Comparison of ENCODE assay signal across 10 cellular contexts in the genomic region with DNA sequence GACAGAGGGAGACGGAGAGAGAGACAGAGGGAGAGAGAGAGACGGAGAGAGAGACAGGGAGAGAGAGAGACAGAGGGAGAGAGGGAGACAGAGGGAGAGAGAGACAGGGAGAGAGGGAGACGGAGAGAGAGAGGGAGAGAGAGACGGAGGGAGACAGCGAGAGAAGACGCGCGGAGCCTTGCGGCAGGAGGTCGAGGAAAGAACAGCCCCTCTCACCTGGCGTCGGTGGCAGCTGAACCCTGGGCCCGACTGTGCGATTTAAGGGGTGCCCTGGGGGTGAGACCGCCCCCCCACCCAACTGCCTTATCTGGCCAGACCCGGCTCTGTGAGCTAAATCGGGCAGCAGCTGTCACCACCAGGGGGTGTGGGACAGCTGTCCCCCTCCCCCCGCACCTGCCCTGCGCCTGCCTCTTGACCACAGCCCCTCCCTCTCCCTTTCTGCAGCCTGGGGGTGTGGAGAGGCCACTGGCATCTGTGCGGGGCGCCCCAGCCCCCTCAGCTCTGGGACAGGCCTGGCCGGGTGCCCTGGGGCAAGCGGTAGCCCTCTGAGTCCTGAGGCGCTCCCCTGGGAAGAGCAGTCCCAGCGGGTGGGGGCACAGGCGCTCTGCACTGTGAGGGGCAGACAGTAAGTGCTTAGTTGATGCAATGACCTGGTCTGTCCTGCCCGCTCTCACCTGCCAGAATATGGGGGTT. TPM values are rescaled to one million over a fixed set of nuclear protein-coding genes. Genes with fewer than 3 reads are reported as not detected.
DNase-seq lines count a peak whose midpoint lies in the region; ATAC-seq and TF ChIP-seq lines count a peak whose summit lies in the region.
"Had no signal": no experiment of that assay in that cellular context is flagged by ENCODE, and none has a peak within 500 bp of the region (broad histone marks: within the 10 kb centered on the region; RNA-seq: fewer than 3 reads in every experiment).

No MANE protein-coding gene starts in this region.

- H3K36me3 ChIP-seq in Karpas-422 (ENCODE audit: insufficient read depth, low read length) (no peaks in the 10 kb centered on the region), neural cell (ENCODE audit: insufficient read depth, low read length) (no peaks in the 10 kb centered on the region), sigmoid colon (no peaks in the 10 kb centered on the region)

- H3K4me2 ChIP-seq in Karpas-422 (ENCODE audit: low read depth, low read length, poor library complexity, severe bottlenecking) (peak overlapping the region; percentile 21), neural cell (ENCODE audit: low read length) (no peak overlapping the region)

- intact Hi-C loops in sigmoid colon (cut with DNase I), result no loop called here

- TF ChIP-seq RAD21 in neural cell (conservative IDR thresholded peaks at IDR 0.05), result peak; percentile 15

- TF ChIP-seq CTCF in epithelial cell of esophagus (IDR thresholded peaks at IDR 0.05; ENCODE audit: insufficient read depth, low read depth, low read length, missing control alignments), result peak; percentile 17
- TF ChIP-seq CTCF in neural cell (IDR thresholded peaks at IDR 0.05; ENCODE audit: poor library complexity, severe bottlenecking), result peak; percentile 27
- no peak for TF ChIP-seq CTCF in sigmoid colon (IDR thresholded peaks at IDR 0.05)
- TF ChIP-seq CTCF in omental fat pad (IDR thresholded peaks at IDR 0.05), result no peak

- TF ChIP-seq EP300 in neural cell (conservative IDR thresholded peaks at IDR 0.05; ENCODE audit: poor library complexity, severe bottlenecking) (no peak), sigmoid colon (IDR thresholded peaks at IDR 0.05) (no peak)

- H3K4me3 ChIP-seq in Karpas-422 (ENCODE audit: low read length), result no peak overlapping the region
- no peak overlapping the region for H3K4me3 ChIP-seq in epithelial cell of esophagus (ENCODE audit: low read length)
- peak overlapping the region; percentile 28 for H3K4me3 ChIP-seq in neural cell (ENCODE audit: low read length)
- H3K4me3 ChIP-seq in sigmoid colon, result no peak overlapping the region

- no peaks in the 10 kb centered on the region for H3F3A ChIP-seq in neural cell (ENCODE audit: insufficient read depth, low read length, poor library complexity, severe bottlenecking)

- 63 to 64% methylated on average over 27 of the region's 27 CpGs for WGBS in sigmoid colon, 2 donors

- H4K20me1 ChIP-seq in Karpas-422 (ENCODE audit: insufficient read depth, low read depth, low read length), result no peaks in the 10 kb centered on the region
- H4K20me1 ChIP-seq in neural cell (ENCODE audit: insufficient read depth), result no peaks in the 10 kb centered on the region

- ATAC-seq in HG03432 (IDR thresholded peaks at IDR 0.05; ENCODE audit: unreplicated experiment) (no peak), omental fat pad (ENCODE audit: low FRiP score) (no peak), HG02610 (IDR thresholded peaks at IDR 0.05; ENCODE audit: unreplicated experiment) (no peak)

- H3K27ac ChIP-seq in Karpas-422 (ENCODE audit: low read length), result no peak overlapping the region
- no peak overlapping the region for H3K27ac ChIP-seq in neural cell (ENCODE audit: low read length)
- H3K27ac ChIP-seq in sigmoid colon, result no peak overlapping the region

- H3K9ac ChIP-seq in Karpas-422 (ENCODE audit: low read length) (no peak overlapping the region), neural cell (ENCODE audit: low read length) (peak overlapping the region; percentile 38)

- H3K9me2 ChIP-seq in Karpas-422 (replicated peaks; ENCODE audit: insufficient read depth, low read length), result no peaks in the 10 kb centered on the region
- no peaks in the 10 kb centered on the region for H3K9me2 ChIP-seq in neural cell (ENCODE audit: insufficient read depth, low read length)

- H3K79me2 ChIP-seq in Karpas-422 (ENCODE audit: low read length) (no peaks in the 10 kb centered on the region), neural cell (replicated peaks; ENCODE audit: insufficient read depth, low read length) (no peaks in the 10 kb centered on the region)

- H3K9me3 ChIP-seq in Karpas-422 (ENCODE audit: low read length) (no peaks in the 10 kb centered on the region), neural cell (ENCODE audit: low read length) (no peaks in the 10 kb centered on the region), sigmoid colon (no peaks in the 10 kb centered on the region)

- H2AFZ ChIP-seq in Karpas-422 (ENCODE audit: low read length) (no peak overlapping the region), neural cell (ENCODE audit: low read depth, low read length) (no peak overlapping the region)

- H3K4me1 ChIP-seq in Karpas-422 (ENCODE audit: low read length) (peaks cover 15% of the 10 kb centered on the region), sigmoid colon (peaks cover 0 to 7% (median 0%) of the 10 kb centered on the region in 4 donors)

- peak; percentile 65 for DNase-seq in D341Med (ENCODE audit: low spot score)
- peak; percentile 78 for DNase-seq in Karpas-422
- no peak for DNase-seq in epithelial cell of esophagus (ENCODE audit: low read depth)
- no peak for DNase-seq in sigmoid colon
- DNase-seq in omental fat pad (ENCODE audit: low spot score), result no peak
- DNase-seq: activated CD8-positive, alpha-beta memory T cell treated with anti-CD3 and anti-CD28 coated beads for 24 hours; foreskin fibroblast had no signal

- TF ChIP-seq POLR2A in sigmoid colon (IDR thresholded peaks at IDR 0.05), result no peak

- H3K27me3 ChIP-seq in Karpas-422 (ENCODE audit: low read length) (no peaks in the 10 kb centered on the region), neural cell (ENCODE audit: insufficient read depth, low read depth, low read length) (no peaks in the 10 kb centered on the region), sigmoid colon (no peaks in the 10 kb centered on the region)

TF ChIP-seq in neural cell, 6 proteins besides CTCF, POLR2A, EP300 and RAD21:
- TF ChIP-seq SMC3 (conservative IDR thresholded peaks at IDR 0.05; ENCODE audit: poor library complexity) (peak; percentile 44), POLR2AphosphoS5 (IDR thresholded peaks at IDR 0.05) (no peak)

RNA-seq across cellular contexts. Expression of gene JOSD2, which starts 10.8 kb away (rescaled TPM):
- total RNA-seq in Karpas-422 (2014; rRNA removed; shearing (Covaris generic); ENCODE audit: low replicate concordance), result 15.8 and 42.3 TPM in 2 replicates
- polyA plus RNA-seq in neural cell, result 6.6 and 10.7 TPM in 2 replicates
- 2.8 and 2.9 TPM in 2 replicates for polyA minus RNA-seq in neural cell
- 10 to 100 TPM; 23.5 to 47.9 (median 33.7) TPM for total RNA-seq in sigmoid colon
- 10 to 100 TPM; 55.3 to 85.1 (median 65.7) TPM for polyA plus RNA-seq in sigmoid colon
- 10 to 100 TPM; 20.4 to 32.0 (median 23.0) TPM for total RNA-seq in omental fat pad

RNA-seq across cellular contexts. Expression of gene ASPDH, which starts 13.5 kb away (rescaled TPM):
- total RNA-seq in Karpas-422 (2014; rRNA removed; shearing (Covaris generic); ENCODE audit: low replicate concordance), result not detected in 2 replicates
- polyA plus RNA-seq in neural cell, result 0.98 TPM in 1 of 2 replicates, not detected in the other
- not detected in 2 replicates for polyA minus RNA-seq in neural cell
- not detected for total RNA-seq in sigmoid colon
- not detected for polyA plus RNA-seq in sigmoid colon
- not detected for total RNA-seq in omental fat pad

RNA-seq across cellular contexts. Expression of gene GARIN5A, which starts 23.6 kb away (rescaled TPM):
- 1.2 TPM in 1 of 2 replicates, not detected in the other for total RNA-seq in Karpas-422 (2014; rRNA removed; shearing (Covaris generic); ENCODE audit: low replicate concordance)
- 3.3 and 6.5 TPM in 2 replicates for polyA plus RNA-seq in neural cell
- polyA minus RNA-seq in neural cell, result 1.2 and 1.9 TPM in 2 replicates
- total RNA-seq in sigmoid colon, result 1 to 10 TPM in 2 of 4 donors, under 1 TPM in 1, not detected in 1; 0.36 to 7.1 (median 1.2) TPM
- polyA plus RNA-seq in sigmoid colon, result 1 to 10 TPM in 2 of 3 donors, not detected in 1; 1.6 to 2.8 TPM
- 1 to 10 TPM in 1 of 4 donors, not detected in 3; 1.1 TPM for total RNA-seq in omental fat pad

RNA-seq across cellular contexts. Expression of gene EMC10, which starts 23.9 kb away (rescaled TPM):
- total RNA-seq in Karpas-422 (2014; rRNA removed; shearing (Covaris generic); ENCODE audit: low replicate concordance), result 63.7 and 93.4 TPM in 2 replicates
- polyA plus RNA-seq in neural cell (233 and 270 TPM in 2 replicates), sigmoid colon (100 to 1,000 TPM in 1 of 3 donors, 10 to 100 TPM in 2; 34.2 to 140 (median 41.8) TPM)
- 126 and 135 TPM in 2 replicates for polyA minus RNA-seq in neural cell
- total RNA-seq in sigmoid colon (10 to 100 TPM; 38.5 to 48.5 (median 42.3) TPM), omental fat pad (10 to 100 TPM; 41.6 to 52.1 (median 47.5) TPM)

Comparison
In these comparisons a context has a peak if more than half of its experiments do, and no peak if none do; other contexts are left out.
1. DNase-seq: peak in D341Med (single experiment) and Karpas-422 (single experiment); none in epithelial cell of esophagus (single experiment), sigmoid colon (single experiment) and omental fat pad (single experiment).
2. CTCF ChIP-seq: peak in epithelial cell of esophagus (single experiment) and neural cell (single experiment); none in sigmoid colon (0 of 4) and omental fat pad (0 of 3).